11 cellular contexts compared by ENCODE assay signal in genomic region chr19:46718934-46719551, GRCh38. TPM values are rescaled to one million over a fixed set of nuclear protein-coding genes. Genes with fewer than 3 reads are reported as not detected.
DNase-seq lines count a peak whose midpoint lies in the region; ATAC-seq and TF ChIP-seq lines count a peak whose summit lies in the region.
"Had no signal": no experiment of that assay in that cellular context is flagged by ENCODE, and none has a peak within 500 bp of the region (broad histone marks: within the 10 kb centered on the region; RNA-seq: fewer than 3 reads in every experiment).

No MANE protein-coding gene starts in this region.

- DNase-seq in Karpas-422 (peak; percentile 86), esophagus muscularis mucosa (ENCODE audit: extremely low spot score) (no peak), NCI-H2029 treated with DMSO at 0.1 percent for 48 hours (lab: John Stamatoyannopoulos, UW) (no peak), dorsolateral prefrontal cortex (no peak), DMS 273 treated with DMSO at 0.1 percent for 48 hours (lab: John Stamatoyannopoulos, UW) (no peak)
- no peak for DNase-seq in stimulated activated CD4-positive, alpha-beta T cell treated with anti-CD3 and anti-CD28 coated beads, Interleukin-4, amount 100 ng/mL, for 1 hour
- DNase-seq: cerebellar nuclear complex, DMS153, NCI-H187 treated with DMSO at 0.1 percent for 48 hours had no signal

- TF ChIP-seq POLR2A in esophagus muscularis mucosa (IDR thresholded peaks at IDR 0.05; ENCODE audit: low read depth), result no peak

- no peak overlapping the region for H2AFZ ChIP-seq in Karpas-422 (ENCODE audit: low read length)

- H3K36me3 ChIP-seq in BLaER1 (peaks cover 38% of the 10 kb centered on the region), Karpas-422 (ENCODE audit: insufficient read depth, low read length) (no peaks in the 10 kb centered on the region), esophagus muscularis mucosa (peaks cover 33 to 48% (median 45%) of the 10 kb centered on the region in 4 donors)

- peak overlapping the region; percentile 94 for H3K27ac ChIP-seq in BLaER1
- H3K27ac ChIP-seq in Karpas-422 (ENCODE audit: low read length), result peak overlapping the region; percentile 81
- H3K27ac ChIP-seq in esophagus muscularis mucosa (replicated peaks in 1 of 4), result peak overlapping the region; percentile 85 to 93 (median 88)
- H3K27ac ChIP-seq in dorsolateral prefrontal cortex, result peak overlapping the region in 15 of 59 donors; percentile 1 to 92 (median 79)

- no peaks in the 10 kb centered on the region for H3K9me2 ChIP-seq in Karpas-422 (replicated peaks; ENCODE audit: insufficient read depth, low read length)

- intact Hi-C loops in esophagus muscularis mucosa (cut with DNase I) (no loop called here), dorsolateral prefrontal cortex (cut with DNase I) (no loop called here)

- TF ChIP-seq EP300 in esophagus muscularis mucosa (IDR thresholded peaks at IDR 0.05), result no peak

- no peaks in the 10 kb centered on the region for H3K27me3 ChIP-seq in BLaER1
- H3K27me3 ChIP-seq in Karpas-422 (ENCODE audit: low read length), result no peaks in the 10 kb centered on the region
- H3K27me3 ChIP-seq in esophagus muscularis mucosa, result no peaks in the 10 kb centered on the region
- no peaks in the 10 kb centered on the region for H3K27me3 ChIP-seq in dorsolateral prefrontal cortex

- peak; percentile 49 for ATAC-seq in GM18511 (IDR thresholded peaks at IDR 0.05; ENCODE audit: unreplicated experiment)

- H3K4me1 ChIP-seq in BLaER1, result peaks cover 83% of the 10 kb centered on the region
- H3K4me1 ChIP-seq in Karpas-422 (ENCODE audit: low read length), result peaks cover 73% of the 10 kb centered on the region
- peaks cover 28 to 53% (median 39%) of the 10 kb centered on the region in 4 donors for H3K4me1 ChIP-seq in esophagus muscularis mucosa

- peak overlapping the region; percentile 93 for H3K9ac ChIP-seq in BLaER1
- H3K9ac ChIP-seq in Karpas-422 (ENCODE audit: low read length), result peak overlapping the region; percentile 94

- H3K9me3 ChIP-seq in BLaER1, result no peaks in the 10 kb centered on the region
- H3K9me3 ChIP-seq in Karpas-422 (ENCODE audit: low read length), result no peaks in the 10 kb centered on the region
- H3K9me3 ChIP-seq in esophagus muscularis mucosa, result no peaks in the 10 kb centered on the region

- H4K20me1 ChIP-seq in BLaER1 (peaks cover 49% of the 10 kb centered on the region), Karpas-422 (ENCODE audit: insufficient read depth, low read depth, low read length) (no peaks in the 10 kb centered on the region)

- H3K79me2 ChIP-seq in Karpas-422 (ENCODE audit: low read length), result peaks cover 24% of the 10 kb centered on the region

- peak overlapping the region; percentile 48 for H3K4me3 ChIP-seq in BLaER1
- H3K4me3 ChIP-seq in Karpas-422 (ENCODE audit: low read length), result peak overlapping the region; percentile 26; the same call in 1 of the 2 replicates
- no peak overlapping the region for H3K4me3 ChIP-seq in esophagus muscularis mucosa
- no peak overlapping the region for H3K4me3 ChIP-seq in dorsolateral prefrontal cortex

- WGBS in esophagus muscularis mucosa, result 86% methylated on average over 14 of the region's 14 CpGs

- peak overlapping the region; percentile 99 for H3K4me2 ChIP-seq in BLaER1
- H3K4me2 ChIP-seq in Karpas-422 (ENCODE audit: low read depth, low read length, poor library complexity, severe bottlenecking), result peak overlapping the region; percentile 99

- TF ChIP-seq CTCF in esophagus muscularis mucosa (IDR thresholded peaks at IDR 0.05) (no peak), dorsolateral prefrontal cortex (IDR thresholded peaks at IDR 0.05 in 54 of 56, conservative IDR thresholded peaks at IDR 0.05 in 2 of 56; ENCODE audit: low read depth in 1 of 56, partially characterized antibody in 56 of 56) (no peak)

RNA-seq across cellular contexts. Expression of gene PRKD2, which starts 2.1 kb away (rescaled TPM):
- total RNA-seq in Karpas-422 (2014; rRNA removed; shearing (Covaris generic); ENCODE audit: low replicate concordance), result 20.0 and 34.6 TPM in 2 replicates
- 10 to 100 TPM; 12.8 to 33.3 (median 22.4) TPM for total RNA-seq in esophagus muscularis mucosa
- 10 to 100 TPM in 104 of 120 experiments, 1 to 10 TPM in 16; 6.8 to 37.3 (median 13.5) TPM for total RNA-seq in dorsolateral prefrontal cortex

RNA-seq across cellular contexts. Expression of gene FKRP, which starts 26.8 kb away (rescaled TPM):
- total RNA-seq in Karpas-422 (2014; rRNA removed; shearing (Covaris generic); ENCODE audit: low replicate concordance), result 14.6 and 18.4 TPM in 2 replicates
- total RNA-seq in esophagus muscularis mucosa (10 to 100 TPM; 22.4 to 30.3 (median 26.5) TPM), dorsolateral prefrontal cortex (10 to 100 TPM; 18.2 to 45.4 (median 30.5) TPM)

RNA-seq across cellular contexts. Expression of gene STRN4, which starts 27.2 kb away (rescaled TPM):
- total RNA-seq in Karpas-422 (2014; rRNA removed; shearing (Covaris generic); ENCODE audit: low replicate concordance), result 37.5 and 55.2 TPM in 2 replicates
- 100 to 1,000 TPM in 2 of 4 donors, 10 to 100 TPM in 2; 85.2 to 119 (median 101) TPM for total RNA-seq in esophagus muscularis mucosa
- 100 to 1,000 TPM in 19 of 120 experiments, 10 to 100 TPM in 101; 69.7 to 119 (median 86.8) TPM for total RNA-seq in dorsolateral prefrontal cortex

RNA-seq across cellular contexts. Expression of gene DACT3, which starts 58.1 kb away (rescaled TPM):
- 0.14 and 0.19 TPM in 2 replicates for total RNA-seq in Karpas-422 (2014; rRNA removed; shearing (Covaris generic); ENCODE audit: low replicate concordance)
- total RNA-seq in esophagus muscularis mucosa, result 100 to 1,000 TPM in 1 of 4 donors, 10 to 100 TPM in 3; 46.7 to 119 (median 65.1) TPM
- total RNA-seq in dorsolateral prefrontal cortex, result 10 to 100 TPM; 57.1 to 95.2 (median 76.6) TPM

Comparison
In these comparisons a context has a peak if more than half of its experiments do, and no peak if none do; other contexts are left out.
1. H3K4me3 ChIP-seq: peak in BLaER1 (single experiment) and Karpas-422 (single experiment); none in esophagus muscularis mucosa (0 of 4) and dorsolateral prefrontal cortex (0 of 59).